7 cellular contexts compared by ENCODE assay signal in the genomic region with DNA sequence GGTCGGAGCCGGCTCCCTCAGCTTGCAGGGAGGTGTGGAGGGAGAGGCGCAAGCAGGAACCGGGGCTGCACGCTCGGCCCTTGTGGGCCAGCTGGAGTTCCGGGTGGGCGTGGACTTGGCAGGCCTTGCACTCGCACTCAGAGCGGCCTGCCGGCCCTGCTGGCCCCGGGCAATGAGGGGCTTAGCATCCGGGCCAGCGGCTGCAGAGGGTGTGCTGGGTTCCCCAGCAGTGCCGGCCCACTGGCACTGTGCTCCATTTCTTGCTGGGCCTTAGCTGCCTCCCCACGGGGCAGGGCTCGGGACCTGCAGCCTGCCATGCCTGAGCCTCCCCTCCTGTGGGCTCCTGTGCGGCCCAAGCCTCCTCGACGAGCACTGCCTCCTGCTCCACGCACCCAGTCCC. TPM values are rescaled to one million over a fixed set of nuclear protein-coding genes. Genes with fewer than 3 reads are reported as not detected.
"Had no signal": no experiment of that assay in that cellular context is flagged by ENCODE, and none has a peak within 500 bp of the region (broad histone marks: within the 10 kb centered on the region; RNA-seq: fewer than 3 reads in every experiment).

No MANE protein-coding gene starts in this region.

RNA-seq across cellular contexts. Expression of a gene that starts 11.2 kb away (rescaled TPM):
- total RNA-seq: foreskin keratinocyte, frontal cortex, kidney epithelial cell, lower leg skin, mesothelial cell of epicardium, myocyte had no signal
- polyA plus RNA-seq: foreskin keratinocyte, keratinocyte had no signal
